ENCODE assay signal across 16 cellular contexts in genomic region chr18:40670991-40671390, GRCh38.
DNase-seq lines count a peak whose midpoint lies in the region; ATAC-seq lines count a peak whose summit lies in the region.
"Had no signal": no experiment of that assay in that cellular context is flagged by ENCODE, and none has a peak within 500 bp of the region (broad histone marks: within the 10 kb centered on the region; RNA-seq: fewer than 3 reads in every experiment).

No MANE protein-coding gene starts in this region.

- POLR2A ChIA-PET in T-cell (lab: Charles Lee): no interaction called here

- no peak for DNase-seq in activated naive CD4-positive, alpha-beta T cell treated with anti-CD3 and anti-CD28 coated beads for 36 hours
- DNase-seq in activated naive CD4-positive, alpha-beta T cell treated with anti-CD3 and anti-CD28 coated beads, Interleukin-2, amount 50 U/mL, for 72 hours (ENCODE audit: low spot score in 2 of 2): no peak
- DNase-seq in SK-N-DZ (ENCODE audit: low spot score) (peak; percentile 13), medulla oblongata (ENCODE audit: extremely low spot score) (peak; percentile 23), SIG-M5 treated with dmso at 0.1 percent for 504 hours (lab: John Stamatoyannopoulos, UW; ENCODE audit: unreplicated experiment) (no peak), T-cell (no peak)
- DNase-seq in stimulated activated naive CD4-positive, alpha-beta T cell (lab: John Stamatoyannopoulos, UW): no peak
- DNase-seq: GDM1, Kasumi-1, NCI-H1092 treated with DMSO at 0.1 percent for 48 hours, NCI-H1436, NCI-H1930, NCI-H2107, Right ventricle myocardium superior, RPMI8226, SW 1271 had no signal

- no peaks in the 10 kb centered on the region for H3K36me3 Mint-ChIP-seq in activated naive CD4-positive, alpha-beta T cell treated with anti-CD3 and anti-CD28 coated beads for 36 hours (ENCODE audit: low read depth)
- peaks cover 0 to 1% of the 10 kb centered on the region in 2 donors for H3K36me3 Mint-ChIP-seq in activated naive CD4-positive, alpha-beta T cell treated with anti-CD3 and anti-CD28 coated beads, Interleukin-2, amount 50 U/mL, for 72 hours
- no peaks in the 10 kb centered on the region for H3K36me3 Mint-ChIP-seq in T-cell

- H3K27me3 Mint-ChIP-seq in activated naive CD4-positive, alpha-beta T cell treated with anti-CD3 and anti-CD28 coated beads for 36 hours (ENCODE audit: low read depth): no peaks in the 10 kb centered on the region
- no peaks in the 10 kb centered on the region for H3K27me3 Mint-ChIP-seq in T-cell

- intact Hi-C loops in activated naive CD4-positive, alpha-beta T cell treated with anti-CD3 and anti-CD28 coated beads for 36 hours (cut with micrococcal nuclease): no loop called here

- no peak for ATAC-seq in activated naive CD4-positive, alpha-beta T cell treated with anti-CD3 and anti-CD28 coated beads, Interleukin-2, amount 50 U/mL, for 72 hours
- ATAC-seq in T-cell (replicated peaks in 1 of 4): no peak

- H3K4me1 Mint-ChIP-seq in activated naive CD4-positive, alpha-beta T cell treated with anti-CD3 and anti-CD28 coated beads for 36 hours (ENCODE audit: low read depth): no peaks in the 10 kb centered on the region
- no peaks in the 10 kb centered on the region for H3K4me1 Mint-ChIP-seq in T-cell

- peaks cover 7% of the 10 kb centered on the region for H3K9me3 Mint-ChIP-seq in activated naive CD4-positive, alpha-beta T cell treated with anti-CD3 and anti-CD28 coated beads for 36 hours
- H3K9me3 Mint-ChIP-seq in activated naive CD4-positive, alpha-beta T cell treated with anti-CD3 and anti-CD28 coated beads, Interleukin-2, amount 50 U/mL, for 72 hours: peaks cover 28 to 33% of the 10 kb centered on the region in 2 donors
- H3K9me3 Mint-ChIP-seq in T-cell: peaks cover 6 to 29% (median 14%) of the 10 kb centered on the region in 3 donors

- H3K4me3 Mint-ChIP-seq in activated naive CD4-positive, alpha-beta T cell treated with anti-CD3 and anti-CD28 coated beads for 36 hours: no peak overlapping the region
- H3K4me3 Mint-ChIP-seq in T-cell: no peak overlapping the region

- peak overlapping the region; percentile 54 for H3K27ac Mint-ChIP-seq in activated naive CD4-positive, alpha-beta T cell treated with anti-CD3 and anti-CD28 coated beads for 36 hours
- no peak overlapping the region for H3K27ac Mint-ChIP-seq in activated naive CD4-positive, alpha-beta T cell treated with anti-CD3 and anti-CD28 coated beads, Interleukin-2, amount 50 U/mL, for 72 hours
- no peak overlapping the region for H3K27ac Mint-ChIP-seq in T-cell

- CTCF ChIA-PET in activated naive CD4-positive, alpha-beta T cell treated with anti-CD3 and anti-CD28 coated beads for 36 hours (lab: Charles Lee): no interaction called here
- CTCF ChIA-PET in T-cell (lab: Charles Lee): no interaction called here

Comparison
In these comparisons a context has a peak if more than half of its experiments do, and no peak if none do; other contexts are left out.
1. DNase-seq: peak in SK-N-DZ (single experiment) and medulla oblongata (single experiment); none in activated naive CD4-positive, alpha-beta T cell treated with anti-CD3 and anti-CD28 coated beads for 36 hours (single experiment), activated naive CD4-positive, alpha-beta T cell treated with anti-CD3 and anti-CD28 coated beads, Interleukin-2, amount 50 U/mL, for 72 hours (0 of 2), SIG-M5 treated with dmso at 0.1 percent for 504 hours (single experiment), T-cell (0 of 34) and stimulated activated naive CD4-positive, alpha-beta T cell (0 of 6).